Comparison of ENCODE assay signal across 1 cellular context in genomic region chr3:111607242-111607641, GRCh38.
TF ChIP-seq lines count a peak whose summit lies in the region.

No MANE protein-coding gene starts in this region.

TF ChIP-seq in HCT116, 20 proteins besides CTCF, POLR2A, EP300 and RAD21 (continued from another document):
- TF ChIP-seq ZNF274 (IDR thresholded peaks at IDR 0.05; ENCODE audit: low read depth, low read length): no peak
- no peak for TF ChIP-seq ZBTB33 (IDR thresholded peaks at IDR 0.05; ENCODE audit: extremely low read depth, insufficient replicate concordance, low read length)
- TF ChIP-seq YY1 (IDR thresholded peaks at IDR 0.05; ENCODE audit: extremely low read depth, insufficient replicate concordance, low read depth, low read length): no peak
- TF ChIP-seq CBX3 (IDR thresholded peaks at IDR 0.05; ENCODE audit: low read depth): no peak
- TF ChIP-seq ELF1 (IDR thresholded peaks at IDR 0.05; ENCODE audit: borderline replicate concordance, low read depth): no peak
- TF ChIP-seq EZH2phosphoT487 (IDR thresholded peaks at IDR 0.05; ENCODE audit: borderline replicate concordance): no peak
- no peak for TF ChIP-seq CEBPB (IDR thresholded peaks at IDR 0.05; ENCODE audit: low read depth)
- TF ChIP-seq MAX (IDR thresholded peaks at IDR 0.05): no peak
- no peak for TF ChIP-seq REST (IDR thresholded peaks at IDR 0.05; ENCODE audit: low read depth)
- no peak for TF ChIP-seq FOSL1 (IDR thresholded peaks at IDR 0.05; ENCODE audit: low read depth)
- no peak for TF ChIP-seq SIN3A (IDR thresholded peaks at IDR 0.05; ENCODE audit: low read depth)
- TF ChIP-seq POLR2AphosphoS5 (IDR thresholded peaks at IDR 0.05; ENCODE audit: low read depth, low read length): no peak
